ENCODE assay signal across 1 cellular context in genomic region chr19:3184847-3185481, GRCh38.
TF ChIP-seq lines count a peak whose summit lies in the region.

No MANE protein-coding gene starts in this region.

TF ChIP-seq in K562, 482 proteins besides CTCF, POLR2A, EP300 and RAD21 (continues in another document):
- TF ChIP-seq ZNF282 (CRISPR knock-in tag; IDR thresholded peaks at IDR 0.05) (no peak), TRIM24 (IDR thresholded peaks at IDR 0.05) (no peak), NFE2 (IDR thresholded peaks at IDR 0.05; ENCODE audit: low read depth) (peak; percentile 83), ZNF133 (CRISPR knock-in tag; IDR thresholded peaks at IDR 0.05) (no peak), RCOR1 (IDR thresholded peaks at IDR 0.05; ENCODE audit: borderline replicate concordance in 1 of 2, low read depth in 2 of 2, low read length in 2 of 2) (peak; percentile 58 to 63; a peak in 3 of 4 replicates), RB1 (IDR thresholded peaks at IDR 0.05; ENCODE audit: low read depth) (no peak), CEBPG (CRISPR knock-in tag; IDR thresholded peaks at IDR 0.05) (no peak), CEBPG (tag; conservative IDR thresholded peaks at IDR 0.05 in 1 of 2, IDR thresholded peaks at IDR 0.05 in 1 of 2) (no peak), ZNF75A (CRISPR knock-in tag; IDR thresholded peaks at IDR 0.05) (no peak), RFX1 (IDR thresholded peaks at IDR 0.05) (no peak), CREB3 (tag; conservative IDR thresholded peaks at IDR 0.05; ENCODE audit: low read depth) (0 out of 2 replicates have a peak, but pooled peaks have one; percentile 23), PTBP1 (IDR thresholded peaks at IDR 0.05; ENCODE audit: low read depth, low read length) (peak; percentile 67; the same call in 1 of the 2 replicates), ZNF551 (CRISPR knock-in tag; IDR thresholded peaks at IDR 0.05) (no peak), SMAD4 (CRISPR knock-in tag; conservative IDR thresholded peaks at IDR 0.05) (0 out of 2 replicates have a peak, but pooled peaks have one; percentile 0), ZNF140 (CRISPR knock-in tag; IDR thresholded peaks at IDR 0.05) (no peak), HMGN3 (IDR thresholded peaks at IDR 0.05; ENCODE audit: borderline replicate concordance, extremely low read depth, insufficient read length, low read depth, low read length) (no peak), MCM5 (IDR thresholded peaks at IDR 0.05; ENCODE audit: low read depth) (no peak), ELK1 (CRISPR knock-in tag; IDR thresholded peaks at IDR 0.05) (no peak), ZFPM2 (CRISPR knock-in tag; IDR thresholded peaks at IDR 0.05) (no peak), KLF1 (tag; IDR thresholded peaks at IDR 0.05) (no peak), SIN3A (IDR thresholded peaks at IDR 0.05; ENCODE audit: borderline replicate concordance in 2 of 2, control insufficient read depth in 1 of 2, low read depth in 2 of 2, low read length in 2 of 2) (peak; percentile 89 to 92; a peak in 3 of 4 replicates), ZFX (CRISPR knock-in tag; IDR thresholded peaks at IDR 0.05) (0 out of 2 replicates have a peak, but pooled peaks have one; percentile 11), ZBTB34 (CRISPR knock-in tag; IDR thresholded peaks at IDR 0.05) (no peak), PURB (CRISPR knock-in tag; IDR thresholded peaks at IDR 0.05; ENCODE audit: low read depth) (no peak), SUPT5H (IDR thresholded peaks at IDR 0.05) (no peak), ZNF24 (IDR thresholded peaks at IDR 0.05) (peak; percentile 97), STAG1 (CRISPR knock-in tag; IDR thresholded peaks at IDR 0.05; ENCODE audit: borderline replicate concordance) (no peak), ETS1 (conservative IDR thresholded peaks at IDR 0.05; ENCODE audit: control insufficient read depth, low read depth, low read length) (no peak; the same call in 1 of the 2 replicates), HDAC3 (IDR thresholded peaks at IDR 0.05; ENCODE audit: borderline replicate concordance, partially characterized antibody) (no peak), SOX6 (IDR thresholded peaks at IDR 0.05) (no peak), RBM15 (IDR thresholded peaks at IDR 0.05; ENCODE audit: insufficient read depth, low read length) (no peak), ADNP (tag; IDR thresholded peaks at IDR 0.05) (0 out of 2 replicates have a peak, but pooled peaks have one; percentile 27), ZBTB1 (CRISPR knock-in tag; IDR thresholded peaks at IDR 0.05; ENCODE audit: borderline replicate concordance, low read depth) (no peak), TBL1XR1 (IDR thresholded peaks at IDR 0.05; ENCODE audit: low read length in 2 of 2) (no peak), KDM1A (IDR thresholded peaks at IDR 0.05) (peak; percentile 70 to 91), FOXJ2 (tag; IDR thresholded peaks at IDR 0.05) (peak; percentile 14; the same call in 1 of the 2 replicates), ZNF778 (CRISPR knock-in tag; IDR thresholded peaks at IDR 0.05) (no peak), ZC3H8 (IDR thresholded peaks at IDR 0.05) (no peak), MCM3 (IDR thresholded peaks at IDR 0.05) (no peak), ZNF165 (CRISPR knock-in tag; IDR thresholded peaks at IDR 0.05; ENCODE audit: borderline replicate concordance) (no peak), IFI16 (CRISPR knock-in tag; IDR thresholded peaks at IDR 0.05) (no peak), NFYB (IDR thresholded peaks at IDR 0.05; ENCODE audit: extremely low read depth, insufficient read length) (no peak)
- TF ChIP-seq, protein P1, sequence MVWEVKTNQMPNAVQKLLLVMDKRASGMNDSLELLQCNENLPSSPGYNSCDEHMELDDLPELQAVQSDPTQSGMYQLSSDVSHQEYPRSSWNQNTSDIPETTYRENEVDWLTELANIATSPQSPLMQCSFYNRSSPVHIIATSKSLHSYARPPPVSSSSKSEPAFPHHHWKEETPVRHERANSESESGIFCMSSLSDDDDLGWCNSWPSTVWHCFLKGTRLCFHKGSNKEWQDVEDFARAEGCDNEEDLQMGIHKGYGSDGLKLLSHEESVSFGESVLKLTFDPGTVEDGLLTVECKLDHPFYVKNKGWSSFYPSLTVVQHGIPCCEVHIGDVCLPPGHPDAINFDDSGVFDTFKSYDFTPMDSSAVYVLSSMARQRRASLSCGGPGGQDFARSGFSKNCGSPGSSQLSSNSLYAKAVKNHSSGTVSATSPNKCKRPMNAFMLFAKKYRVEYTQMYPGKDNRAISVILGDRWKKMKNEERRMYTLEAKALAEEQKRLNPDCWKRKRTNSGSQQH (CRISPR knock-in tag; IDR thresholded peaks at IDR 0.05) = peak; percentile 100
- TF ChIP-seq, protein P2, sequence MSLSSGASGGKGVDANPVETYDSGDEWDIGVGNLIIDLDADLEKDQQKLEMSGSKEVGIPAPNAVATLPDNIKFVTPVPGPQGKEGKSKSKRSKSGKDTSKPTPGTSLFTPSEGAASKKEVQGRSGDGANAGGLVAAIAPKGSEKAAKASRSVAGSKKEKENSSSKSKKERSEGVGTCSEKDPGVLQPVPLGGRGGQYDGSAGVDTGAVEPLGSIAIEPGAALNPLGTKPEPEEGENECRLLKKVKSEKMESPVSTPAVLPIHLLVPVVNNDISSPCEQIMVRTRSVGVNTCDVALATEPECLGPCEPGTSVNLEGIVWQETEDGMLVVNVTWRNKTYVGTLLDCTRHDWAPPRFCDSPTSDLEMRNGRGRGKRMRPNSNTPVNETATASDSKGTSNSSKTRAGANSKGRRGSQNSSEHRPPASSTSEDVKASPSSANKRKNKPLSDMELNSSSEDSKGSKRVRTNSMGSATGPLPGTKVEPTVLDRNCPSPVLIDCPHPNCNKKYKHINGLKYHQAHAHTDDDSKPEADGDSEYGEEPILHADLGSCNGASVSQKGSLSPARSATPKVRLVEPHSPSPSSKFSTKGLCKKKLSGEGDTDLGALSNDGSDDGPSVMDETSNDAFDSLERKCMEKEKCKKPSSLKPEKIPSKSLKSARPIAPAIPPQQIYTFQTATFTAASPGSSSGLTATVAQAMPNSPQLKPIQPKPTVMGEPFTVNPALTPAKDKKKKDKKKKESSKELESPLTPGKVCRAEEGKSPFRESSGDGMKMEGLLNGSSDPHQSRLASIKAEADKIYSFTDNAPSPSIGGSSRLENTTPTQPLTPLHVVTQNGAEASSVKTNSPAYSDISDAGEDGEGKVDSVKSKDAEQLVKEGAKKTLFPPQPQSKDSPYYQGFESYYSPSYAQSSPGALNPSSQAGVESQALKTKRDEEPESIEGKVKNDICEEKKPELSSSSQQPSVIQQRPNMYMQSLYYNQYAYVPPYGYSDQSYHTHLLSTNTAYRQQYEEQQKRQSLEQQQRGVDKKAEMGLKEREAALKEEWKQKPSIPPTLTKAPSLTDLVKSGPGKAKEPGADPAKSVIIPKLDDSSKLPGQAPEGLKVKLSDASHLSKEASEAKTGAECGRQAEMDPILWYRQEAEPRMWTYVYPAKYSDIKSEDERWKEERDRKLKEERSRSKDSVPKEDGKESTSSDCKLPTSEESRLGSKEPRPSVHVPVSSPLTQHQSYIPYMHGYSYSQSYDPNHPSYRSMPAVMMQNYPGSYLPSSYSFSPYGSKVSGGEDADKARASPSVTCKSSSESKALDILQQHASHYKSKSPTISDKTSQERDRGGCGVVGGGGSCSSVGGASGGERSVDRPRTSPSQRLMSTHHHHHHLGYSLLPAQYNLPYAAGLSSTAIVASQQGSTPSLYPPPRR (CRISPR knock-in tag; IDR thresholded peaks at IDR 0.05; ENCODE audit: borderline replicate concordance) = no peak
- TF ChIP-seq, protein P3, sequence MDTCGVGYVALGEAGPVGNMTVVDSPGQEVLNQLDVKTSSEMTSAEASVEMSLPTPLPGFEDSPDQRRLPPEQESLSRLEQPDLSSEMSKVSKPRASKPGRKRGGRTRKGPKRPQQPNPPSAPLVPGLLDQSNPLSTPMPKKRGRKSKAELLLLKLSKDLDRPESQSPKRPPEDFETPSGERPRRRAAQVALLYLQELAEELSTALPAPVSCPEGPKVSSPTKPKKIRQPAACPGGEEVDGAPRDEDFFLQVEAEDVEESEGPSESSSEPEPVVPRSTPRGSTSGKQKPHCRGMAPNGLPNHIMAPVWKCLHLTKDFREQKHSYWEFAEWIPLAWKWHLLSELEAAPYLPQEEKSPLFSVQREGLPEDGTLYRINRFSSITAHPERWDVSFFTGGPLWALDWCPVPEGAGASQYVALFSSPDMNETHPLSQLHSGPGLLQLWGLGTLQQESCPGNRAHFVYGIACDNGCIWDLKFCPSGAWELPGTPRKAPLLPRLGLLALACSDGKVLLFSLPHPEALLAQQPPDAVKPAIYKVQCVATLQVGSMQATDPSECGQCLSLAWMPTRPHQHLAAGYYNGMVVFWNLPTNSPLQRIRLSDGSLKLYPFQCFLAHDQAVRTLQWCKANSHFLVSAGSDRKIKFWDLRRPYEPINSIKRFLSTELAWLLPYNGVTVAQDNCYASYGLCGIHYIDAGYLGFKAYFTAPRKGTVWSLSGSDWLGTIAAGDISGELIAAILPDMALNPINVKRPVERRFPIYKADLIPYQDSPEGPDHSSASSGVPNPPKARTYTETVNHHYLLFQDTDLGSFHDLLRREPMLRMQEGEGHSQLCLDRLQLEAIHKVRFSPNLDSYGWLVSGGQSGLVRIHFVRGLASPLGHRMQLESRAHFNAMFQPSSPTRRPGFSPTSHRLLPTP (IDR thresholded peaks at IDR 0.05; ENCODE audit: borderline replicate concordance, extremely low read depth, insufficient read length) = no peak
- TF ChIP-seq, protein P4, sequence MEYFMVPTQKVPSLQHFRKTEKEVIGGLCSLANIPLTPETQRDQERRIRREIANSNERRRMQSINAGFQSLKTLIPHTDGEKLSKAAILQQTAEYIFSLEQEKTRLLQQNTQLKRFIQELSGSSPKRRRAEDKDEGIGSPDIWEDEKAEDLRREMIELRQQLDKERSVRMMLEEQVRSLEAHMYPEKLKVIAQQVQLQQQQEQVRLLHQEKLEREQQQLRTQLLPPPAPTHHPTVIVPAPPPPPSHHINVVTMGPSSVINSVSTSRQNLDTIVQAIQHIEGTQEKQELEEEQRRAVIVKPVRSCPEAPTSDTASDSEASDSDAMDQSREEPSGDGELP (CRISPR knock-in tag; IDR thresholded peaks at IDR 0.05; ENCODE audit: borderline replicate concordance) = 0 out of 2 replicates have a peak, but pooled peaks have one; percentile 14
- TF ChIP-seq, protein P5, sequence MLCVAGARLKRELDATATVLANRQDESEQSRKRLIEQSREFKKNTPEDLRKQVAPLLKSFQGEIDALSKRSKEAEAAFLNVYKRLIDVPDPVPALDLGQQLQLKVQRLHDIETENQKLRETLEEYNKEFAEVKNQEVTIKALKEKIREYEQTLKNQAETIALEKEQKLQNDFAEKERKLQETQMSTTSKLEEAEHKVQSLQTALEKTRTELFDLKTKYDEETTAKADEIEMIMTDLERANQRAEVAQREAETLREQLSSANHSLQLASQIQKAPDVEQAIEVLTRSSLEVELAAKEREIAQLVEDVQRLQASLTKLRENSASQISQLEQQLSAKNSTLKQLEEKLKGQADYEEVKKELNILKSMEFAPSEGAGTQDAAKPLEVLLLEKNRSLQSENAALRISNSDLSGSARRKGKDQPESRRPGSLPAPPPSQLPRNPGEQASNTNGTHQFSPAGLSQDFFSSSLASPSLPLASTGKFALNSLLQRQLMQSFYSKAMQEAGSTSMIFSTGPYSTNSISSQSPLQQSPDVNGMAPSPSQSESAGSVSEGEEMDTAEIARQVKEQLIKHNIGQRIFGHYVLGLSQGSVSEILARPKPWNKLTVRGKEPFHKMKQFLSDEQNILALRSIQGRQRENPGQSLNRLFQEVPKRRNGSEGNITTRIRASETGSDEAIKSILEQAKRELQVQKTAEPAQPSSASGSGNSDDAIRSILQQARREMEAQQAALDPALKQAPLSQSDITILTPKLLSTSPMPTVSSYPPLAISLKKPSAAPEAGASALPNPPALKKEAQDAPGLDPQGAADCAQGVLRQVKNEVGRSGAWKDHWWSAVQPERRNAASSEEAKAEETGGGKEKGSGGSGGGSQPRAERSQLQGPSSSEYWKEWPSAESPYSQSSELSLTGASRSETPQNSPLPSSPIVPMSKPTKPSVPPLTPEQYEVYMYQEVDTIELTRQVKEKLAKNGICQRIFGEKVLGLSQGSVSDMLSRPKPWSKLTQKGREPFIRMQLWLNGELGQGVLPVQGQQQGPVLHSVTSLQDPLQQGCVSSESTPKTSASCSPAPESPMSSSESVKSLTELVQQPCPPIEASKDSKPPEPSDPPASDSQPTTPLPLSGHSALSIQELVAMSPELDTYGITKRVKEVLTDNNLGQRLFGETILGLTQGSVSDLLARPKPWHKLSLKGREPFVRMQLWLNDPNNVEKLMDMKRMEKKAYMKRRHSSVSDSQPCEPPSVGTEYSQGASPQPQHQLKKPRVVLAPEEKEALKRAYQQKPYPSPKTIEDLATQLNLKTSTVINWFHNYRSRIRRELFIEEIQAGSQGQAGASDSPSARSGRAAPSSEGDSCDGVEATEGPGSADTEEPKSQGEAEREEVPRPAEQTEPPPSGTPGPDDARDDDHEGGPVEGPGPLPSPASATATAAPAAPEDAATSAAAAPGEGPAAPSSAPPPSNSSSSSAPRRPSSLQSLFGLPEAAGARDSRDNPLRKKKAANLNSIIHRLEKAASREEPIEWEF (CRISPR knock-in tag; IDR thresholded peaks at IDR 0.05) = no peak
